In the genomic region with DNA sequence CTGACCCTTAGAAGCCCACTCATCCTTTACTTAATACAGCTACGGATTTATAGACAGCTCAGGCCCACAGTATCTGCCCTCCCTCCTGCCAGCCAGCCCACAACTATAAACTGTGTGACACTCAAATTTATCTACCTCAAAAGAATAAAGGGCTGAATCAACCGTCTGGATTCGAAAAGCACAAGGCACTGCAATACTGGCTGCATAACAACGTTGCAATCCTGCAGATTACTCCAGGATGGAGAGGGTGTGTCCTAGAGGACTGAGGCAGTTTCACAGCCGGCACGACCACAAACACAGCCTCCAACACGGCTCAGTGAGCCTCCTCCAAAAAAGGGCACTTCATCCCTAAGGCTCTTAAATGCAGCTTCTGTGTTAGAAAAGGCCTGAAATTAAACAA, we compare ENCODE assay signal across 1 cellular context.
A peak's percentile ranks its signal among the peaks of the same experiment; 100 is the strongest.
TF ChIP-seq lines count a peak whose summit lies in the region.

No MANE protein-coding gene starts in this region.

TF ChIP-seq in IMR-90, 13 proteins besides CTCF, POLR2A, EP300 and RAD21:
- 0 out of 2 replicates have a peak, but pooled peaks have one; percentile 8 for TF ChIP-seq CEBPB (IDR thresholded peaks at IDR 0.05; ENCODE audit: low read depth, low read length)
